Comparison of ENCODE assay signal across 11 cellular contexts in the genomic region with DNA sequence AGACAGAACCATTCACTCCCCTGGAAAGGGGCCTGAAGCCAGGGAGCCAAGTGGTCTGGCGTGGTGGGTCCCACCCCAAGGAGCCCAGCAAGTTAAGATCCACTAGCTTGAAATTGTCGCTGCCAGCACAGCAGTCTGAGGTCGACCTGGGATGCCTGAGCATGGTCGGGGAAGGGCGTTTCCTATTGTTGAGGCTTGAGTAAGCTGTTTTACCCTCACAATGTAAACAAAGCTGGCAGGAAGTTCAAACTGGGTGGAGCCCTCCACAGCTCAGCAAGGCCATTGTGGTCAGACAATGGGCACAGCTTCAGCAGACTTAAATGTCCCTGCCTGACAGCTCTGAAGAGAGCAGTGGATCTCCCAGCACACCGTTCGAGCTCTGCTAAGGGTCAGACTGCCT.
DNase-seq lines count a peak whose midpoint lies in the region; ATAC-seq lines count a peak whose summit lies in the region.
"Had no signal": no experiment of that assay in that cellular context is flagged by ENCODE, and none has a peak within 500 bp of the region (broad histone marks: within the 10 kb centered on the region; RNA-seq: fewer than 3 reads in every experiment).

No MANE protein-coding gene starts in this region.

- no peak for ATAC-seq in GM18907 (IDR thresholded peaks at IDR 0.05; ENCODE audit: unreplicated experiment)
- ATAC-seq in HG02623 (IDR thresholded peaks at IDR 0.05; ENCODE audit: unreplicated experiment) = no peak

- DNase-seq in DMS153 (lab: John Stamatoyannopoulos, UW) (peak; percentile 79), HT-29 (ENCODE audit: low spot score) (peak; percentile 75), SHP77 (lab: John Stamatoyannopoulos, UW) (peak; percentile 8 to 38), glomerular endothelial cell (ENCODE audit: extremely low read depth, low read depth, low spot score) (peak; percentile 5), EL (no peak), AG08395 (ENCODE audit: low spot score) (no peak)
- DNase-seq: dorsolateral prefrontal cortex, foreskin melanocyte, substantia nigra had no signal

Comparison
In these comparisons a context has a peak if more than half of its experiments do, and no peak if none do; other contexts are left out.
1. DNase-seq: peak in DMS153 (single experiment), HT-29 (single experiment), SHP77 (2 of 2) and glomerular endothelial cell (single experiment); none in EL (single experiment) and AG08395 (single experiment).